In the genomic region with DNA sequence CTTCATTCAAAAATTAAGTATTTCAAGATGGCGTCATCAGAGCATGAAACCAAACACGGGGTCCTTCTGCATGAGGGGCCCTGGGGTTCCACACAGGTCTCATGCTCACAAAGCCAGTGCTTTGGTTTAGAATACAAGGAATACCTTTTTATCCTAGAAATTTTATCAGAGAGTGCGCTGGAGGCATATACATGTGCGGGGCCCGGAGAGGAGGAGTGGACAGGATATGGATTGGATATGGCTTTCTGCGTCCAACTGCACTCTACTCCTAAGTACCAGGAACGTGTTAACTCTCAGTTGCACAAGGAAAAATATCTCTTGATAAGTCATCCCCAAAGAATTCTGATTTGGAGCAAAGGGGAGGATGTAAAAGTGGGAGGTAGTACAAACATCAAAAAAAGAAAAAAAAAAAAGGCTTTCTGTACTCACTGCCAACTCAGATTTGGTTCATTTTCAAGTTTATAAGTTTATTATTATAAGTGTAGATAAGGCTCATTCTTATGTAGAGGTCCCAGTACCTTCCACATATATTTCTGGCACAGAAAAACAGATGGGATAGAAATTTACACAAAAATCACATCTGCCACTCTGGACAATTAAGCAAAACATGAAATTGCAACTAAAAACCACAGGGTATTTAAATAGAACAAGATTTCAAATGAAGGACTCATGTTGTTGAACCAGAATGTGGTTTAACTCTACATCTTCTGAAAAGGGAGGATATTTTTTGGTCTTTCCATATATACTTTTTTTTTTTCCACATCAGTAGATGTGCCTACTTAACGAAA, we compare ENCODE assay signal across 12 cellular contexts.
DNase-seq lines count a peak whose midpoint lies in the region; ATAC-seq and TF ChIP-seq lines count a peak whose summit lies in the region.
"Had no signal": no experiment of that assay in that cellular context is flagged by ENCODE, and none has a peak within 500 bp of the region (broad histone marks: within the 10 kb centered on the region; RNA-seq: fewer than 3 reads in every experiment).

No MANE protein-coding gene starts in this region.

- H3K27ac ChIP-seq in esophagus muscularis mucosa (replicated peaks in 1 of 4) = peak overlapping the region; percentile 61 to 77 (median 76)
- H3K27ac ChIP-seq: colonic mucosa had no signal

- TF ChIP-seq EP300 in esophagus muscularis mucosa (IDR thresholded peaks at IDR 0.05) = no peak

- H3K4me3 ChIP-seq in esophagus muscularis mucosa = no peak overlapping the region
- H3K4me3 ChIP-seq: colonic mucosa had no signal

- H3K27ac Mint-ChIP-seq in activated T-cell treated with anti-CD3 and anti-CD28 coated beads, Interleukin-2, amount 50 U/mL, for 72 hours = no peak overlapping the region

- H3K9me3 Mint-ChIP-seq in activated T-cell treated with anti-CD3 and anti-CD28 coated beads, Interleukin-2, amount 50 U/mL, for 72 hours = peaks cover 0 to 4% of the 10 kb centered on the region in 2 donors

- TF ChIP-seq CTCF in esophagus muscularis mucosa (IDR thresholded peaks at IDR 0.05) = no peak

- no peaks in the 10 kb centered on the region for H3K27me3 ChIP-seq in esophagus muscularis mucosa
- H3K27me3 ChIP-seq: colonic mucosa had no signal

- intact Hi-C loops in esophagus muscularis mucosa (cut with DNase I) = loop anchor here (5.0 kb wide), 1 partner anchor 65 kb away; no protein-coding TSS in a partner anchor

- H3K4me1 Mint-ChIP-seq in activated T-cell treated with anti-CD3 and anti-CD28 coated beads, Interleukin-2, amount 50 U/mL, for 72 hours (ENCODE audit: low read depth) = no peaks in the 10 kb centered on the region

- WGBS in esophagus muscularis mucosa = 70% methylated on average over 8 of the region's 8 CpGs

- H3K4me3 Mint-ChIP-seq in activated T-cell treated with anti-CD3 and anti-CD28 coated beads, Interleukin-2, amount 50 U/mL, for 72 hours = no peak overlapping the region

- H3K9me3 ChIP-seq in esophagus muscularis mucosa = no peaks in the 10 kb centered on the region
- H3K9me3 ChIP-seq: colonic mucosa had no signal

- peaks cover 70 to 85% (median 77%) of the 10 kb centered on the region in 4 donors for H3K4me1 ChIP-seq in esophagus muscularis mucosa
- H3K4me1 ChIP-seq: colonic mucosa had no signal

- no peaks in the 10 kb centered on the region for H3K36me3 Mint-ChIP-seq in activated T-cell treated with anti-CD3 and anti-CD28 coated beads, Interleukin-2, amount 50 U/mL, for 72 hours (ENCODE audit: insufficient read depth in 2 of 2)

- TF ChIP-seq POLR2A in esophagus muscularis mucosa (IDR thresholded peaks at IDR 0.05; ENCODE audit: low read depth) = no peak

- no peak for ATAC-seq in HG03520 (IDR thresholded peaks at IDR 0.05; ENCODE audit: unreplicated experiment)
- no peak for ATAC-seq in GM21515 (IDR thresholded peaks at IDR 0.05; ENCODE audit: unreplicated experiment)
- no peak for ATAC-seq in activated T-cell treated with anti-CD3 and anti-CD28 coated beads, Interleukin-2, amount 50 U/mL, for 72 hours (replicated peaks in 1 of 2)
- ATAC-seq: Panc1 had no signal

- no peaks in the 10 kb centered on the region for H3K27me3 Mint-ChIP-seq in activated T-cell treated with anti-CD3 and anti-CD28 coated beads, Interleukin-2, amount 50 U/mL, for 72 hours (ENCODE audit: low read depth)

- no peaks in the 10 kb centered on the region for H3K36me3 ChIP-seq in esophagus muscularis mucosa
- H3K36me3 ChIP-seq: colonic mucosa had no signal

- DNase-seq in AG08395 (ENCODE audit: low spot score) (peak; percentile 75), NCI-H446 treated with DMSO at 0.1 percent for 48 hours (lab: John Stamatoyannopoulos, UW) (peak; percentile 88), esophagus muscularis mucosa (ENCODE audit: extremely low spot score) (no peak), non-pigmented ciliary epithelial cell (ENCODE audit: low read depth) (peak; percentile 94)
- no peak for DNase-seq in activated T-cell treated with anti-CD3 and anti-CD28 coated beads, Interleukin-2, amount 50 U/mL, for 72 hours
- no peak for DNase-seq in central memory CD4-positive, alpha-beta T cell
- DNase-seq: colonic mucosa, KBM-7, mesendoderm had no signal

Comparison
In these comparisons a context has a peak if more than half of its experiments do, and no peak if none do; other contexts are left out.
1. DNase-seq: peak in AG08395 (single experiment), NCI-H446 treated with DMSO at 0.1 percent for 48 hours (single experiment) and non-pigmented ciliary epithelial cell (single experiment); none in esophagus muscularis mucosa (single experiment), activated T-cell treated with anti-CD3 and anti-CD28 coated beads, Interleukin-2, amount 50 U/mL, for 72 hours (0 of 2) and central memory CD4-positive, alpha-beta T cell (single experiment).